Comparison of ENCODE assay signal across 1 cellular context in genomic region chr2:219571311-219572236, GRCh38.
TF ChIP-seq lines count a peak whose summit lies in the region.

TSS of gene OBSL1 (minus strand) at chr2:219571539. CDS start at chr2:219571232, 307 bp downstream.

TF ChIP-seq in HepG2, 621 proteins besides CTCF, POLR2A, EP300 and RAD21 (continued from another document and continues in another):
- peak; percentile 16 for TF ChIP-seq ZNF441 (CRISPR knock-in tag; IDR thresholded peaks at IDR 0.05; ENCODE audit: borderline replicate concordance)
- peak; percentile 74 for TF ChIP-seq DPF2 (CRISPR knock-in tag; IDR thresholded peaks at IDR 0.05; ENCODE audit: borderline replicate concordance, low read depth)
- TF ChIP-seq MAF1 (CRISPR knock-in tag; IDR thresholded peaks at IDR 0.05; ENCODE audit: borderline replicate concordance) = 0 out of 2 replicates have a peak, but pooled peaks have one; percentile 37
- peak; percentile 78 for TF ChIP-seq CREM (IDR thresholded peaks at IDR 0.05)
- no peak for TF ChIP-seq CREM (CRISPR knock-in tag; IDR thresholded peaks at IDR 0.05)
- peak; percentile 77 for TF ChIP-seq HDAC2 (CRISPR knock-in tag; IDR thresholded peaks at IDR 0.05)
- TF ChIP-seq MZF1 (CRISPR knock-in tag; IDR thresholded peaks at IDR 0.05; ENCODE audit: borderline replicate concordance) = no peak
- TF ChIP-seq DMAP1 (CRISPR knock-in tag; IDR thresholded peaks at IDR 0.05) = no peak; the same call in 1 of the 2 replicates
- no peak for TF ChIP-seq ZMAT3 (CRISPR knock-in tag; conservative IDR thresholded peaks at IDR 0.05)
- TF ChIP-seq SNAI1 (CRISPR knock-in tag; IDR thresholded peaks at IDR 0.05; ENCODE audit: borderline replicate concordance) = 0 out of 2 replicates have a peak, but pooled peaks have one; percentile 39
- peak; percentile 75 for TF ChIP-seq ZNF292 (CRISPR knock-in tag; IDR thresholded peaks at IDR 0.05; ENCODE audit: borderline replicate concordance, low read depth)
- TF ChIP-seq PITX1 (CRISPR knock-in tag; IDR thresholded peaks at IDR 0.05) = peak; percentile 66
- no peak for TF ChIP-seq SCMH1 (CRISPR knock-in tag; IDR thresholded peaks at IDR 0.05; ENCODE audit: borderline replicate concordance)
- no peak for TF ChIP-seq NFAT5 (CRISPR knock-in tag; IDR thresholded peaks at IDR 0.05)
- TF ChIP-seq IKZF4 (CRISPR knock-in tag; IDR thresholded peaks at IDR 0.05; ENCODE audit: borderline replicate concordance, low read depth, not compliant biosample characterization) = no peak
- TF ChIP-seq U2AF2 (IDR thresholded peaks at IDR 0.05; ENCODE audit: low read depth, low read length) = no peak; the same call in 1 of the 2 replicates
- TF ChIP-seq BORCS8-MEF2B (CRISPR knock-in tag; IDR thresholded peaks at IDR 0.05) = peak; percentile 69; the same call in 1 of the 2 replicates
- no peak for TF ChIP-seq ZBTB26 (CRISPR knock-in tag; IDR thresholded peaks at IDR 0.05; ENCODE audit: borderline replicate concordance)
- TF ChIP-seq HHEX (CRISPR knock-in tag; IDR thresholded peaks at IDR 0.05) = no peak
- TF ChIP-seq NFE2L1 (CRISPR knock-in tag; IDR thresholded peaks at IDR 0.05; ENCODE audit: borderline replicate concordance) = no peak
- TF ChIP-seq MIXL1 (CRISPR knock-in tag; IDR thresholded peaks at IDR 0.05) = no peak
- peak; percentile 66; the same call in 1 of the 2 replicates for TF ChIP-seq ERF (CRISPR knock-in tag; IDR thresholded peaks at IDR 0.05)
- peak; percentile 58 for TF ChIP-seq ESRRA (CRISPR knock-in tag; IDR thresholded peaks at IDR 0.05; ENCODE audit: low read depth)
- TF ChIP-seq TAF1 (CRISPR knock-in tag; IDR thresholded peaks at IDR 0.05) = peak; percentile 73
- no peak for TF ChIP-seq CAMTA2 (CRISPR knock-in tag; IDR thresholded peaks at IDR 0.05; ENCODE audit: borderline replicate concordance)
- TF ChIP-seq ZMYM4 (CRISPR knock-in tag; IDR thresholded peaks at IDR 0.05) = no peak; the same call in none of the 2 replicates
- no peak for TF ChIP-seq CENPT (CRISPR knock-in tag; IDR thresholded peaks at IDR 0.05; ENCODE audit: low read depth)
- TF ChIP-seq, protein P1, sequence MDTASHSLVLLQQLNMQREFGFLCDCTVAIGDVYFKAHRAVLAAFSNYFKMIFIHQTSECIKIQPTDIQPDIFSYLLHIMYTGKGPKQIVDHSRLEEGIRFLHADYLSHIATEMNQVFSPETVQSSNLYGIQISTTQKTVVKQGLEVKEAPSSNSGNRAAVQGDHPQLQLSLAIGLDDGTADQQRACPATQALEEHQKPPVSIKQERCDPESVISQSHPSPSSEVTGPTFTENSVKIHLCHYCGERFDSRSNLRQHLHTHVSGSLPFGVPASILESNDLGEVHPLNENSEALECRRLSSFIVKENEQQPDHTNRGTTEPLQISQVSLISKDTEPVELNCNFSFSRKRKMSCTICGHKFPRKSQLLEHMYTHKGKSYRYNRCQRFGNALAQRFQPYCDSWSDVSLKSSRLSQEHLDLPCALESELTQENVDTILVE (CRISPR knock-in tag; IDR thresholded peaks at IDR 0.05) = no peak
- TF ChIP-seq RFX5 (IDR thresholded peaks at IDR 0.05; ENCODE audit: low read depth, low read length) = no peak
- peak; percentile 50; the same call in 1 of the 2 replicates for TF ChIP-seq BHLHE40 (IDR thresholded peaks at IDR 0.05; ENCODE audit: low read length)
- peak; percentile 65 for TF ChIP-seq PRPF4 (IDR thresholded peaks at IDR 0.05; ENCODE audit: low read depth, low read length, poor library complexity, severe bottlenecking)
- TF ChIP-seq STAT5B (CRISPR knock-in tag; IDR thresholded peaks at IDR 0.05) = no peak
- 0 out of 2 replicates have a peak, but pooled peaks have one; percentile 51 for TF ChIP-seq SMAD9 (CRISPR knock-in tag; IDR thresholded peaks at IDR 0.05)
- TF ChIP-seq KLF9 (CRISPR knock-in tag; IDR thresholded peaks at IDR 0.05; ENCODE audit: low read depth) = no peak
- TF ChIP-seq EEA1 (CRISPR knock-in tag; IDR thresholded peaks at IDR 0.05; ENCODE audit: borderline replicate concordance) = peak; percentile 58; the same call in 1 of the 2 replicates
- TF ChIP-seq SALL2 (CRISPR knock-in tag; IDR thresholded peaks at IDR 0.05) = no peak; the same call in 1 of the 2 replicates
- TF ChIP-seq ATF3 (CRISPR knock-in tag; IDR thresholded peaks at IDR 0.05) = 0 out of 2 replicates have a peak, but pooled peaks have one; percentile 19
- peak; percentile 81 for TF ChIP-seq NCOR1 (IDR thresholded peaks at IDR 0.05; ENCODE audit: borderline replicate concordance, low read length)
- no peak for TF ChIP-seq PHF20 (CRISPR knock-in tag; IDR thresholded peaks at IDR 0.05)
- TF ChIP-seq ZNF839 (CRISPR knock-in tag; IDR thresholded peaks at IDR 0.05; ENCODE audit: borderline replicate concordance) = peak; percentile 71
- TF ChIP-seq, protein P2, sequence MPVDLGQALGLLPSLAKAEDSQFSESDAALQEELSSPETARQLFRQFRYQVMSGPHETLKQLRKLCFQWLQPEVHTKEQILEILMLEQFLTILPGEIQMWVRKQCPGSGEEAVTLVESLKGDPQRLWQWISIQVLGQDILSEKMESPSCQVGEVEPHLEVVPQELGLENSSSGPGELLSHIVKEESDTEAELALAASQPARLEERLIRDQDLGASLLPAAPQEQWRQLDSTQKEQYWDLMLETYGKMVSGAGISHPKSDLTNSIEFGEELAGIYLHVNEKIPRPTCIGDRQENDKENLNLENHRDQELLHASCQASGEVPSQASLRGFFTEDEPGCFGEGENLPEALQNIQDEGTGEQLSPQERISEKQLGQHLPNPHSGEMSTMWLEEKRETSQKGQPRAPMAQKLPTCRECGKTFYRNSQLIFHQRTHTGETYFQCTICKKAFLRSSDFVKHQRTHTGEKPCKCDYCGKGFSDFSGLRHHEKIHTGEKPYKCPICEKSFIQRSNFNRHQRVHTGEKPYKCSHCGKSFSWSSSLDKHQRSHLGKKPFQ (CRISPR knock-in tag; IDR thresholded peaks at IDR 0.05; ENCODE audit: insufficient replicate concordance) = peak; percentile 79
- TF ChIP-seq NFE2 (CRISPR knock-in tag; IDR thresholded peaks at IDR 0.05) = no peak
- TF ChIP-seq RNF2 (conservative IDR thresholded peaks at IDR 0.05; ENCODE audit: low read depth) = no peak
- TF ChIP-seq ZNF704 (CRISPR knock-in tag; IDR thresholded peaks at IDR 0.05; ENCODE audit: borderline replicate concordance) = peak; percentile 78; the same call in 1 of the 2 replicates
- peak; percentile 33 for TF ChIP-seq GATAD1 (CRISPR knock-in tag; IDR thresholded peaks at IDR 0.05)
- TF ChIP-seq ZNF816 (CRISPR knock-in tag; IDR thresholded peaks at IDR 0.05; ENCODE audit: borderline replicate concordance) = no peak
- peak; percentile 52; the same call in 1 of the 2 replicates for TF ChIP-seq IKZF5 (CRISPR knock-in tag; IDR thresholded peaks at IDR 0.05)
